In genomic region chr2:108612153-108612513, GRCh38 we compare ENCODE assay signal across 8 cellular contexts.
DNase-seq lines count a peak whose midpoint lies in the region; ATAC-seq and TF ChIP-seq lines count a peak whose summit lies in the region.

No MANE protein-coding gene starts in this region.

- no peaks in the 10 kb centered on the region for H4K20me1 ChIP-seq in KMS-11 (ENCODE audit: insufficient read depth)

- ATAC-seq in GM21515 (IDR thresholded peaks at IDR 0.05; ENCODE audit: unreplicated experiment) (peak; percentile 82), thoracic aorta (ENCODE audit: insufficient number of reproducible peaks, low FRiP score, low read depth) (peak; percentile 34), aorta (ENCODE audit: low FRiP score) (no peak)

- H3K36me3 ChIP-seq in KMS-11 (ENCODE audit: insufficient read depth) (no peaks in the 10 kb centered on the region), thoracic aorta (no peaks in the 10 kb centered on the region), aorta (ENCODE audit: control insufficient read depth in 1 of 2, insufficient read depth in 2 of 2, low read length in 1 of 2) (no peaks in the 10 kb centered on the region)

- H3K4me1 ChIP-seq in KMS-11 (ENCODE audit: low read depth, poor library complexity, severe bottlenecking) (peaks cover 63% of the 10 kb centered on the region), thoracic aorta (ENCODE audit: control insufficient read depth in 1 of 2, low read depth in 2 of 2) (peaks cover 0 to 29% of the 10 kb centered on the region in 2 donors), aorta (ENCODE audit: control insufficient read depth in 1 of 2, insufficient read depth in 2 of 2, low read length in 2 of 2) (no peaks in the 10 kb centered on the region)

- H3K4me3 ChIP-seq in KMS-11 (IDR thresholded peaks at IDR 0.05; ENCODE audit: insufficient read depth, low read depth, low read length) = no peak overlapping the region
- H3K4me3 ChIP-seq in thoracic aorta = no peak overlapping the region
- H3K4me3 ChIP-seq in aorta (ENCODE audit: low read length in 2 of 2) = no peak overlapping the region

- H3K27me3 ChIP-seq in KMS-11 (ENCODE audit: insufficient read depth, low read depth) = no peaks in the 10 kb centered on the region
- no peaks in the 10 kb centered on the region for H3K27me3 ChIP-seq in thoracic aorta (replicated peaks; ENCODE audit: insufficient read depth)
- no peaks in the 10 kb centered on the region for H3K27me3 ChIP-seq in aorta (ENCODE audit: control insufficient read depth in 1 of 2, insufficient read depth in 2 of 2, low read length in 1 of 2)

- in situ Hi-C loops in GM13977 (cut with MboI; ENCODE audit: low pct_unique_long_range_greater_than_20kb, low sequenced_read_pairs, unreplicated experiment) = no loop called here

- no peaks in the 10 kb centered on the region for H3K9me3 ChIP-seq in thoracic aorta
- H3K9me3 ChIP-seq in aorta (ENCODE audit: control insufficient read depth, low read length) = no peaks in the 10 kb centered on the region

- H3K4me3 Mint-ChIP-seq in chondrocyte (ENCODE audit: unreplicated experiment) = no peak overlapping the region

- H3K4me2 ChIP-seq in KMS-11 = peak overlapping the region; percentile 89

- 30 to 47% methylated on average over 5 of the region's 5 CpGs for WGBS in aorta, 2 donors

- H3K9me3 Mint-ChIP-seq in chondrocyte (ENCODE audit: low read depth) = no peaks in the 10 kb centered on the region

- no peaks in the 10 kb centered on the region for H3K27me3 Mint-ChIP-seq in chondrocyte (ENCODE audit: low read depth)

- no peak overlapping the region for H2AFZ ChIP-seq in KMS-11 (ENCODE audit: low read depth)

- H3K79me2 ChIP-seq in KMS-11 (ENCODE audit: insufficient read depth, low read depth) = peaks cover 27% of the 10 kb centered on the region; the same call in 1 of the 2 replicates

- H3K27ac ChIP-seq in KMS-11 = peak overlapping the region; percentile 98
- no peak overlapping the region for H3K27ac ChIP-seq in thoracic aorta
- no peak overlapping the region for H3K27ac ChIP-seq in aorta (ENCODE audit: low read depth in 1 of 2, low read length in 2 of 2)

- peak overlapping the region; percentile 50 for H3K27ac Mint-ChIP-seq in chondrocyte (ENCODE audit: unreplicated experiment)

- H3K9ac ChIP-seq in KMS-11 = peak overlapping the region; percentile 73

- intact Hi-C loops in aorta (cut with DNase I) = no loop called here

- H3K36me3 Mint-ChIP-seq in chondrocyte (ENCODE audit: low read depth) = no peaks in the 10 kb centered on the region

- TF ChIP-seq CTCF in GM13977 (IDR thresholded peaks at IDR 0.05; ENCODE audit: extremely low read depth, insufficient read depth, missing control alignments) (no peak), KMS-11 (conservative IDR thresholded peaks at IDR 0.05; ENCODE audit: low read depth, low read length) (no peak), chondrocyte (IDR thresholded peaks at IDR 0.05) (no peak), thoracic aorta (IDR thresholded peaks at IDR 0.05) (no peak)

- peaks cover 65% of the 10 kb centered on the region for H3K4me1 Mint-ChIP-seq in chondrocyte (ENCODE audit: low read depth)

- DNase-seq in GM13977 (ENCODE audit: low spot score) = peak; percentile 68
- DNase-seq in chondrocyte (ENCODE audit: low spot score) = no peak
- DNase-seq in thoracic aorta (ENCODE audit: low spot score) = no peak
- DNase-seq in NCI-H2171 (lab: John Stamatoyannopoulos, UW) = no peak
- DNase-seq in aorta = no peak
- no peak for DNase-seq in NCI-H1694 (lab: John Stamatoyannopoulos, UW)
